In the genomic region with DNA sequence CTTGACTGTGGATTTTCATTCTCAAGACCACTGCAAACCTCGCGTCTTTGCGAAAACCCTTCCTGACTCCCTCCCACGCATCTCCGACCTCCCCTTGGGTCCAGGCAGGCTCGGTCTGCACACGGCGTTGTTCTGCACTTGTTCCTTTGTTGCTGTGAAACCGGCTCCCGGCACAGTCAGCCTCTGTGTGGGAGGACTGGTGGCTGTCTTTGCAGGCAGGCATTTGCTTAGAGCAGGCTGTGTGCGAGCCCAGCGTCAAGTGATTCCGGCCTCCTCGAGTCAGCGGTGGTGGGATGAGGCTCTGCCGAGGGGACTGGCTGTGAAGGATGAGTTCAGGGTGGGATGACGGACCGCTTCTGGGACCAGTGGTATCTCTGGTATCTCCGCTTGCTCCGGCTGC, we compare ENCODE assay signal across 18 cellular contexts.
"Had no signal": no experiment of that assay in that cellular context is flagged by ENCODE, and none has a peak within 500 bp of the region (broad histone marks: within the 10 kb centered on the region; RNA-seq: fewer than 3 reads in every experiment).

No MANE protein-coding gene starts in this region.

- H3K4me1 Mint-ChIP-seq: immature natural killer cell; memory B cell; stimulated activated memory B cell treated with anti-CD40 and anti-IgM and Interleukin-4, amounts not matched to agents 10 μg/mL and 1 μg/mL and 100 μg/mL, for 72 hours had no signal

- H3K27ac ChIP-seq: ascending aorta, coronary artery, epithelial cell of prostate, spleen, upper lobe of left lung had no signal

- DNase-seq: activated CD4-positive, alpha-beta T cell treated with anti-CD3 and anti-CD28 coated beads, Interleukin-2, amount 50 U/mL, for 4 hours; activated CD4-positive, CD25-positive, alpha-beta regulatory T cell treated with anti-CD3 and anti-CD28 coated beads, Interleukin-2, amount 50 U/mL, for 72 hours; activated effector memory CD4-positive, alpha-beta T cell treated with Interleukin-2 at 50 U/mL for 16 hours; activated T-cell treated with anti-CD3 and anti-CD28 coated beads, Interleukin-2, amount 50 U/mL, for 24 hours; effector memory CD4-positive, alpha-beta T cell; immature natural killer cell; left colon; spleen; stimulated activated CD4-positive, alpha-beta T cell treated with anti-CD3 and anti-CD28 coated beads, Interleukin-1b, Interleukin-23, amount 100 ng/mL, for 48 hours had no signal

- H3K4me3 ChIP-seq: ascending aorta, coronary artery, spleen, upper lobe of left lung had no signal

- H3K27ac Mint-ChIP-seq: activated naive CD8-positive, alpha-beta T cell; activated T-cell treated with anti-CD3 and anti-CD28 coated beads, Interleukin-2, amount 50 U/mL, for 24 hours; immature natural killer cell; memory B cell; progenitor cell of endocrine pancreas; stimulated activated memory B cell treated with anti-CD40 and anti-IgM and Interleukin-4, amounts not matched to agents 10 μg/mL and 1 μg/mL and 100 μg/mL, for 72 hours had no signal

- H3K36me3 ChIP-seq: upper lobe of left lung had no signal

- ATAC-seq: left colon; right cardiac atrium; stimulated activated memory B cell treated with anti-CD40 and anti-IgM and Interleukin-4, amounts not matched to agents 10 μg/mL and 1 μg/mL and 100 μg/mL, for 72 hours had no signal

- H3K9me3 Mint-ChIP-seq: activated T-cell treated with anti-CD3 and anti-CD28 coated beads, Interleukin-2, amount 50 U/mL, for 24 hours; memory B cell; stimulated activated memory B cell treated with anti-CD40 and anti-IgM and Interleukin-4, amounts not matched to agents 10 μg/mL and 1 μg/mL and 100 μg/mL, for 72 hours had no signal

- H3K4me1 ChIP-seq: upper lobe of left lung had no signal

- H3K27me3 Mint-ChIP-seq: progenitor cell of endocrine pancreas had no signal

- H3K36me3 Mint-ChIP-seq: activated naive CD8-positive, alpha-beta T cell; immature natural killer cell; memory B cell; stimulated activated memory B cell treated with anti-CD40 and anti-IgM and Interleukin-4, amounts not matched to agents 10 μg/mL and 1 μg/mL and 100 μg/mL, for 72 hours had no signal

- H3K9me3 ChIP-seq: ascending aorta, spleen, upper lobe of left lung had no signal

- H3K27me3 ChIP-seq: ascending aorta, upper lobe of left lung had no signal

- H3K4me3 Mint-ChIP-seq: activated naive CD8-positive, alpha-beta T cell; activated T-cell treated with anti-CD3 and anti-CD28 coated beads, Interleukin-2, amount 50 U/mL, for 24 hours; immature natural killer cell; memory B cell; stimulated activated memory B cell treated with anti-CD40 and anti-IgM and Interleukin-4, amounts not matched to agents 10 μg/mL and 1 μg/mL and 100 μg/mL, for 72 hours had no signal
